ENCODE assay signal across 9 cellular contexts in the genomic region with DNA sequence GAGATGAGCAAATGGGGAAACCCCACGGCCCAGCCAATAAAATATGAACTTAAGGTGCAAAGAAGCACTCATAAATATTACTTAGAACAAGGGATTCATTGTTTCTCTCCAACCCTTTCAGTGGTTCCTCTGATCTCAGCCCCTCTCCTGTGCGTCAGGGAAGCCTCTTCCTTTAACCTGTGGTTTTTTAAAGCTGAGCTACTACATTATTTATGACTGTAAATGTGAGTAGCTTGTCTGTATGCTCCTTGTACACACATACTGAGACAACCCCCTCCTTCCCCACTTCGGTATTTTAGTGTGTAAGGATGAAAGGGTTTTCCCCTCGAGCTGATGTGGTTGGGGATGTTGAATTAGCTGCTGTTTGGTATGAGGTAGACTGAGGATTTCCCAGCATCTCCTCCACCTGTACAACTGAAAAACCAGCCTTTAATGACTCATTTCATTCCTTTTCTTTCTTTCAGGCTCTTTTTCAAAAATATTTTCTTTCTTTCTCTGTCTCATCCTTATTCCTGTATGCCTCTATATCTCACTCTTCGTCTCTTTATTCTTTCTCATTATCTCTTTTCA. TPM values are rescaled to one million over a fixed set of nuclear protein-coding genes. Genes with fewer than 3 reads are reported as not detected.
DNase-seq lines count a peak whose midpoint lies in the region; ATAC-seq lines count a peak whose summit lies in the region.
"Had no signal": no experiment of that assay in that cellular context is flagged by ENCODE, and none has a peak within 500 bp of the region (broad histone marks: within the 10 kb centered on the region; RNA-seq: fewer than 3 reads in every experiment).

No MANE protein-coding gene starts in this region.

- CTCF ChIA-PET in T-cell (lab: Charles Lee), result no interaction called here

- H3K4me1 Mint-ChIP-seq in T-cell (no peaks in the 10 kb centered on the region), T-helper 17 cell (no peaks in the 10 kb centered on the region)

- H3K27me3 ChIP-seq in aorta (ENCODE audit: control insufficient read depth in 1 of 2, insufficient read depth in 2 of 2, low read length in 1 of 2), result no peaks in the 10 kb centered on the region

- H3K4me1 ChIP-seq in aorta (ENCODE audit: control insufficient read depth in 1 of 2, insufficient read depth in 2 of 2, low read length in 2 of 2), result no peaks in the 10 kb centered on the region

- DNase-seq in NCI-H2227 treated with DMSO at 0.1 percent for 48 hours (lab: John Stamatoyannopoulos, UW) (peak; percentile 77), left kidney (ENCODE audit: low read depth, low spot score) (peak; percentile 57), aorta (no peak), OCI-M2 (lab: John Stamatoyannopoulos, UW; ENCODE audit: unreplicated experiment) (no peak), T-cell (no peak), T-helper 17 cell (no peak)

- POLR2A ChIA-PET in T-cell (lab: Charles Lee), result no interaction called here

- H3K36me3 Mint-ChIP-seq in T-cell (no peaks in the 10 kb centered on the region), T-helper 17 cell (ENCODE audit: low read depth) (no peaks in the 10 kb centered on the region)

- H3K9me3 Mint-ChIP-seq in T-cell, result peaks cover 0 to 9% (median 0%) of the 10 kb centered on the region in 3 donors

- H3K27me3 Mint-ChIP-seq in T-cell (no peaks in the 10 kb centered on the region), T-helper 17 cell (no peaks in the 10 kb centered on the region)

- H3K27ac ChIP-seq in aorta (ENCODE audit: low read depth in 1 of 2, low read length in 2 of 2), result no peak overlapping the region

- H3K4me3 Mint-ChIP-seq in T-cell (no peak overlapping the region), T-helper 17 cell (no peak overlapping the region)

- H3K36me3 ChIP-seq in aorta (ENCODE audit: control insufficient read depth in 1 of 2, insufficient read depth in 2 of 2, low read length in 1 of 2), result no peaks in the 10 kb centered on the region

- intact Hi-C loops in aorta (cut with DNase I), result no loop called here

- H3K27ac Mint-ChIP-seq in T-cell (no peak overlapping the region), T-helper 17 cell (no peak overlapping the region)

- WGBS in aorta, 2 donors, result 42 to 54% methylated on average over 5 of the region's 5 CpGs

- ATAC-seq in GM19023 (IDR thresholded peaks at IDR 0.05; ENCODE audit: unreplicated experiment), result peak; percentile 96
- peak; percentile 95 for ATAC-seq in HG02571 (IDR thresholded peaks at IDR 0.05; ENCODE audit: unreplicated experiment)
- ATAC-seq in aorta (ENCODE audit: low FRiP score), result no peak
- no peak for ATAC-seq in T-cell (replicated peaks in 1 of 4)
- ATAC-seq in T-helper 17 cell, result no peak

- H3K4me3 ChIP-seq in aorta (ENCODE audit: low read length in 2 of 2), result no peak overlapping the region

- no peaks in the 10 kb centered on the region for H3K9me3 ChIP-seq in aorta (ENCODE audit: control insufficient read depth, low read length)
- H3K9me3 ChIP-seq in T-helper 17 cell (ENCODE audit: control insufficient read depth, low read length, poor library complexity, severe bottlenecking), result no peaks in the 10 kb centered on the region

RNA-seq across cellular contexts. Expression of gene BMP5, which starts 6.4 kb away (rescaled TPM):
- total RNA-seq in aorta (1 to 10 TPM in 1 of 2 donors, under 1 TPM in 1; 0.45 to 1.5 TPM), T-cell (not detected), T-helper 17 cell (not detected)
- under 1 TPM in 1 of 2 donors, not detected in 1; 0.38 TPM for polyA plus RNA-seq in aorta
- total RNA-seq: glomerular endothelial cell had no signal

Comparison
In these comparisons a context has a peak if more than half of its experiments do, and no peak if none do; other contexts are left out.
1. ATAC-seq: peak in GM19023 (single experiment) and HG02571 (single experiment); none in aorta (single experiment), T-cell (0 of 4) and T-helper 17 cell (single experiment).
2. DNase-seq: peak in NCI-H2227 treated with DMSO at 0.1 percent for 48 hours (single experiment) and left kidney (single experiment); none in aorta (0 of 2), OCI-M2 (single experiment), T-cell (0 of 34) and T-helper 17 cell (0 of 3).